1 cellular context compared by ENCODE assay signal in the genomic region with DNA sequence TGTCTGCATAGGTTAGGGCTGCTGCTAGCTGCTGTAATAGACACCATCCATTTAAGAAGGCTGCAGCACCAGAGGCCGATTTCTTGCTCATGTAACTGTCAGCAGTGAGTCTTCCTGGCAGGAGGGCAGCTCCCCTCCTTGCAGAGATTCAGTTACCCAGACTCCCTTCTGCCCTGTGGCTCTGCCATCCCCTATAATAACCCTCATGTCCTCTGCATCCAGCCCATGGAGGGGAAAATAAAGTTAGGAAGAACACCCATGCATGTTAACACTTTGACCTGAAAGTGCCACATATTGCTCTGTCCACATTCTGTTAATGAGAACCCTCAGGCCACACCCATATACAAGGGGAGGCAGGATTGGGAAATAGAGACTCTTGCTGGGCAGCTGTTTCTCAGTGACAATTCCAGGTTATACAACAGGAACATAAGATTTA.
TF ChIP-seq lines count a peak whose summit lies in the region.

No MANE protein-coding gene starts in this region.

TF ChIP-seq in IMR-90, 13 proteins besides CTCF, POLR2A, EP300 and RAD21:
- TF ChIP-seq, protein P1, sequence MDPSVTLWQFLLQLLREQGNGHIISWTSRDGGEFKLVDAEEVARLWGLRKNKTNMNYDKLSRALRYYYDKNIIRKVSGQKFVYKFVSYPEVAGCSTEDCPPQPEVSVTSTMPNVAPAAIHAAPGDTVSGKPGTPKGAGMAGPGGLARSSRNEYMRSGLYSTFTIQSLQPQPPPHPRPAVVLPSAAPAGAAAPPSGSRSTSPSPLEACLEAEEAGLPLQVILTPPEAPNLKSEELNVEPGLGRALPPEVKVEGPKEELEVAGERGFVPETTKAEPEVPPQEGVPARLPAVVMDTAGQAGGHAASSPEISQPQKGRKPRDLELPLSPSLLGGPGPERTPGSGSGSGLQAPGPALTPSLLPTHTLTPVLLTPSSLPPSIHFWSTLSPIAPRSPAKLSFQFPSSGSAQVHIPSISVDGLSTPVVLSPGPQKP (IDR thresholded peaks at IDR 0.05; ENCODE audit: borderline replicate concordance, low read depth, low read length), result no peak
- TF ChIP-seq RCOR1 (IDR thresholded peaks at IDR 0.05; ENCODE audit: insufficient replicate concordance, low read length) (no peak), SMC3 (IDR thresholded peaks at IDR 0.05; ENCODE audit: low read depth, low read length) (no peak), CHD1 (IDR thresholded peaks at IDR 0.05; ENCODE audit: low read depth, low read length) (no peak), MXI1 (IDR thresholded peaks at IDR 0.05; ENCODE audit: borderline replicate concordance, low read depth, low read length) (no peak), NFE2L2 (IDR thresholded peaks at IDR 0.05; ENCODE audit: low read depth, low read length) (no peak), CEBPB (IDR thresholded peaks at IDR 0.05; ENCODE audit: low read depth, low read length) (no peak), BHLHE40 (IDR thresholded peaks at IDR 0.05; ENCODE audit: low read depth, low read length) (no peak), RFX5 (IDR thresholded peaks at IDR 0.05; ENCODE audit: low read depth, low read length) (no peak), MAZ (IDR thresholded peaks at IDR 0.05; ENCODE audit: borderline replicate concordance, low read depth, low read length) (no peak)
